8 cellular contexts compared by ENCODE assay signal in genomic region chr11:59600234-59600633, GRCh38.
"Had no signal": no experiment of that assay in that cellular context is flagged by ENCODE, and none has a peak within 500 bp of the region (broad histone marks: within the 10 kb centered on the region; RNA-seq: fewer than 3 reads in every experiment).

No MANE protein-coding gene starts in this region.

- FAIRE-seq: H1, H54, HTR-8/SVneo had no signal

- DNase-seq: H9, HCEC 1CT, KBM-7 had no signal

- H3K4me2 ChIP-seq: GM23338 had no signal

- ATAC-seq: GM23338 had no signal

- H3K4me3 Mint-ChIP-seq: GM23338, H9, IgD-negative memory B cell had no signal

- H3K27ac Mint-ChIP-seq: GM23338, H9 had no signal

- H2AFZ ChIP-seq: GM23338 had no signal

- H3K4me1 Mint-ChIP-seq: GM23338, H9 had no signal

- H3K9me3 Mint-ChIP-seq: GM23338, H9, IgD-negative memory B cell had no signal

- H3K4me3 ChIP-seq: GM23338 had no signal
